Comparison of ENCODE assay signal across 1 cellular context in genomic region chr6:53327017-53327395, GRCh38.
TF ChIP-seq lines count a peak whose summit lies in the region.

No MANE protein-coding gene starts in this region.

TF ChIP-seq in IMR-90, 13 proteins besides CTCF, POLR2A, EP300 and RAD21 (continued from another document):
- no peak for TF ChIP-seq USF2 (IDR thresholded peaks at IDR 0.05; ENCODE audit: low read depth, low read length)
